9 cellular contexts compared by ENCODE assay signal in the genomic region with DNA sequence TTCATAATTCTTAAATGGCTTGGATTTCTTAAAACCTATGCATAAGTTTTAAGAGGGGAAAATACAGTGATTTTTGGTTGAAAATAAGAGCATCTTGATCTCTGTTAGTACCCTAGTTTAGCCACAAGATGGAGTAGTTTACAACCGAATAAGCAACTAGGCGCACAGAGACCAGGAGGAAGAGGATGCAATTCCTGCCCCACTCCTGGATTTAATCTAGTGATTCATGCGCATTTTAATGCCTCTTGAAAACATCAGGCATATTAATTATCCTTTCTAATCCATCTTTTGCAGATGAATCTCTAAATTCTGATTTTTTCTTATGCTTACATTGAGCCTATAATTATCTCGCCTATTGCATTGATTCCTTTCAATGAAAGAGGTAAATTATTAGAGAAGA.
DNase-seq lines count a peak whose midpoint lies in the region; ATAC-seq and TF ChIP-seq lines count a peak whose summit lies in the region.
"Had no signal": no experiment of that assay in that cellular context is flagged by ENCODE, and none has a peak within 500 bp of the region (broad histone marks: within the 10 kb centered on the region; RNA-seq: fewer than 3 reads in every experiment).

No MANE protein-coding gene starts in this region.

- H3K36me3 Mint-ChIP-seq in nephron (ENCODE audit: low read depth): no peaks in the 10 kb centered on the region
- H3K36me3 Mint-ChIP-seq: activated naive CD8-positive, alpha-beta T cell treated with anti-CD3 and anti-CD28 coated beads, Interleukin-2, amount 10 ng/mL, durations not matched to agents 7 days and 5 days had no signal

- H3K4me3 Mint-ChIP-seq in nephron: no peak overlapping the region
- H3K4me3 Mint-ChIP-seq: activated naive CD8-positive, alpha-beta T cell treated with anti-CD3 and anti-CD28 coated beads, Interleukin-2, amount 10 ng/mL, durations not matched to agents 7 days and 5 days had no signal

- H3K27ac Mint-ChIP-seq in nephron: no peak overlapping the region
- H3K27ac Mint-ChIP-seq: activated naive CD8-positive, alpha-beta T cell treated with anti-CD3 and anti-CD28 coated beads, Interleukin-2, amount 10 ng/mL, durations not matched to agents 7 days and 5 days had no signal

- H3K4me3 ChIP-seq in epithelial cell of esophagus (ENCODE audit: low read length): no peak overlapping the region

- no peaks in the 10 kb centered on the region for H3K4me1 Mint-ChIP-seq in nephron
- H3K4me1 Mint-ChIP-seq: activated naive CD8-positive, alpha-beta T cell treated with anti-CD3 and anti-CD28 coated beads, Interleukin-2, amount 10 ng/mL, durations not matched to agents 7 days and 5 days had no signal

- TF ChIP-seq CTCF in 22Rv1 (IDR thresholded peaks at IDR 0.05): peak; percentile 75
- TF ChIP-seq CTCF in GM12873 (IDR thresholded peaks at IDR 0.05; ENCODE audit: insufficient read depth, low read depth, low read length, missing control alignments): peak; percentile 67
- TF ChIP-seq CTCF in epithelial cell of esophagus (IDR thresholded peaks at IDR 0.05; ENCODE audit: insufficient read depth, low read depth, low read length, missing control alignments): peak; percentile 69
- TF ChIP-seq CTCF in nephron (IDR thresholded peaks at IDR 0.05; ENCODE audit: unreplicated experiment in 3 of 3): peak; percentile 75 to 91 (median 90)

- DNase-seq in LHCN-M2 (ENCODE audit: low read depth) (peak; percentile 59), RPMI8226 (peak; percentile 44), epithelial cell of esophagus (ENCODE audit: low read depth) (peak; percentile 66), GDM1 (lab: John Stamatoyannopoulos, UW) (no peak)
- DNase-seq: activated naive CD8-positive, alpha-beta T cell treated with anti-CD3 and anti-CD28 coated beads, Interleukin-2, amount 10 ng/mL, durations not matched to agents 7 days and 5 days had no signal

- no peak overlapping the region for H3K27ac ChIP-seq in 22Rv1

- ATAC-seq in HG03442 (IDR thresholded peaks at IDR 0.05; ENCODE audit: unreplicated experiment): no peak

- no peaks in the 10 kb centered on the region for H3K9me3 Mint-ChIP-seq in nephron
- H3K9me3 Mint-ChIP-seq: activated naive CD8-positive, alpha-beta T cell treated with anti-CD3 and anti-CD28 coated beads, Interleukin-2, amount 10 ng/mL, durations not matched to agents 7 days and 5 days had no signal

- peaks cover 8% of the 10 kb centered on the region for H3K27me3 Mint-ChIP-seq in nephron (ENCODE audit: low read depth)
- H3K27me3 Mint-ChIP-seq: activated naive CD8-positive, alpha-beta T cell treated with anti-CD3 and anti-CD28 coated beads, Interleukin-2, amount 10 ng/mL, durations not matched to agents 7 days and 5 days had no signal
